In the genomic region with DNA sequence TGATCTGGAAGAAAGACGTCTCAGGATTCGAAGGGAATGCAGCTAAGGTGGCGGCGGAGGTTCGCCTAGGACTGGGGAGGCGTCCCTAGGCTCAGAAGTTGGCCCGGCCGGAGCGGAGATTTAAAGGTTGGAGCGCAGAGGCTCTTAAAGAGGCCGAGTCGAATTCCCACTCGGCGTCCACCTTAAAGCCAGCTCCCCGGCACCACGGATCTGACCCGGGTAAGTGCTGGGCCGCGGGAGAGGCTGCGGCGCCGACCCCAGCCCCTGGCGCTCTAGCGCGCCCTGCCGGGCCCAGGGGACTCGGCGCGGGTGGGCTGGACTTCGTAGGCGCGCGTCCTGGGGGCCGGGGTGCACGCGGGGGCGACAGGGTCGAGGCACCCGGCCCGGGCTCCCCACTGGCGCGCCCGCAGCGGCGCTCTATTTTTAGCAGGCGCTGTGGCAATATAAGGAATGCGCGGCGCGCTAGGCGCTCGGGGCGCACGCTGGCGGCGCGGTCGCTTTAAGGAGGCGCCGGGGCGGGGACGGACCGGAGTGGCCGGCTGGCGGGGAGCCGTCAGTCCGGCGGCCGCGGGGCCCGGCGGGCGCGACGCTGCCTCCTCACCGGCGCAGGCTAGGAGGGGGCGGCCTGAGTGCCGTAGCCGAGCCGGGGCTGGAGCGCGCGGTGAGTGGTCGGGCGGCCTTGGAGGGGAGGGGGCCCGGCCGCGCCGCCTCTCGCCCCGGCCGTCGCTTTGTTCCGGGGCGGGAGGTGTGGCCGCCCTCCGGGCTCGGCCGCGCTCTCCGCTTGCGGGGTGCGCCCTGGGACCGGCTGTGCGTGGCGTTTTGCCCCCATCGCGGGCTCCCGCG, we compare ENCODE assay signal across 8 cellular contexts. TPM values are rescaled to one million over a fixed set of nuclear protein-coding genes. Genes with fewer than 3 reads are reported as not detected.
DNase-seq lines count a peak whose midpoint lies in the region; ATAC-seq and TF ChIP-seq lines count a peak whose summit lies in the region.

TSS of gene MRAS (plus strand) at position 473 of the 843 bp plus-strand sequence. CDS start 24,305 bp downstream, outside the sequence.

- H3K36me3 ChIP-seq in BLaER1 (no peaks in the 10 kb centered on the region), cardiac muscle cell (no peaks in the 10 kb centered on the region), neuronal stem cell (replicated peaks in 1 of 2; ENCODE audit: control insufficient read depth in 2 of 2, insufficient read depth in 2 of 2, low read length in 2 of 2) (no peaks in the 10 kb centered on the region)

- no peaks in the 10 kb centered on the region for H3K4me1 ChIP-seq in BLaER1
- H3K4me1 ChIP-seq in cardiac muscle cell (ENCODE audit: low read depth), result peaks cover 24% of the 10 kb centered on the region
- peaks cover 0 to 5% of the 10 kb centered on the region in 2 donors for H3K4me1 ChIP-seq in neuronal stem cell (ENCODE audit: control insufficient read depth in 2 of 2, insufficient read depth in 1 of 2, low read depth in 1 of 2, low read length in 2 of 2)

- peaks cover 8% of the 10 kb centered on the region; the same call in 1 of the 2 replicates for H3K9me3 ChIP-seq in BLaER1
- no peaks in the 10 kb centered on the region for H3K9me3 ChIP-seq in cardiac muscle cell (ENCODE audit: low read depth)
- H3K9me3 ChIP-seq in neuronal stem cell (replicated peaks in 1 of 2; ENCODE audit: control insufficient read depth in 2 of 2, insufficient read depth in 1 of 2, low read depth in 1 of 2, low read length in 2 of 2), result no peaks in the 10 kb centered on the region

- peaks cover 45% of the 10 kb centered on the region for H3K27me3 ChIP-seq in BLaER1
- H3K27me3 ChIP-seq in cardiac muscle cell, result no peaks in the 10 kb centered on the region
- peaks cover 0 to 4% (median 3%) of the 10 kb centered on the region in 3 experiments for H3K27me3 ChIP-seq in neuronal stem cell (ENCODE audit: control insufficient read depth in 3 of 3, insufficient read depth in 3 of 3, low read depth in 1 of 3, low read length in 3 of 3)

- no peak within 1 kb of the TSS for H3K4ac ChIP-seq in neuronal stem cell (ENCODE audit: low read length)

- H2BK12ac ChIP-seq in neuronal stem cell (ENCODE audit: low read length), result no peak within 1 kb of the TSS

- H3K18ac ChIP-seq in neuronal stem cell (ENCODE audit: low read length), result peak within 1 kb of the TSS; percentile 95

- no peak within 1 kb of the TSS for H4K91ac ChIP-seq in neuronal stem cell (ENCODE audit: low read depth, low read length, poor library complexity)

- peak; percentile 27 for TF ChIP-seq CTCF in cardiac muscle cell (IDR thresholded peaks at IDR 0.05; ENCODE audit: low read depth, low read length)

- DNase-seq in HEK293T (ENCODE audit: extremely low spot score) (peak; percentile 69), NOMO-1 (lab: John Stamatoyannopoulos, UW; ENCODE audit: unreplicated experiment in 2 of 2) (peak; percentile 75 to 90), amniotic epithelial cell (ENCODE audit: low read depth) (peak; percentile 75), cardiac muscle cell (ENCODE audit: low read depth in 1 of 2, low spot score in 1 of 2) (peak; percentile 90 to 97), neuronal stem cell (ENCODE audit: low spot score) (peak; percentile 76)

- H3K27ac ChIP-seq in BLaER1 (peak within 1 kb of the TSS; percentile 57; the same call in 1 of the 2 replicates), cardiac muscle cell (peak within 1 kb of the TSS; percentile 98), neuronal stem cell (replicated peaks; ENCODE audit: low read length) (peak within 1 kb of the TSS; percentile 71)

- CTCF ChIA-PET in HEK293T (lab: Yijun Ruan, JAX), result interaction anchor here (0.5 to 1.4 kb wide), 4 partner anchors 52 to 174 kb away, joined by 3 read pairs; partner anchors contain the start of gene DBR1

- peak within 1 kb of the TSS; percentile 45 for H2BK15ac ChIP-seq in neuronal stem cell (ENCODE audit: low read length)

- no peaks in the 10 kb centered on the region for H4K20me1 ChIP-seq in BLaER1

- H2AFZ ChIP-seq in neuronal stem cell (ENCODE audit: low read length), result peak within 1 kb of the TSS; percentile 100

- peak within 1 kb of the TSS; percentile 4 for H3K14ac ChIP-seq in neuronal stem cell (ENCODE audit: low read length)

- no peak within 1 kb of the TSS for H4K8ac ChIP-seq in neuronal stem cell (ENCODE audit: low read depth, low read length)

- H3K23ac ChIP-seq in neuronal stem cell (ENCODE audit: low read depth, low read length, poor library complexity), result peak within 1 kb of the TSS; percentile 61

- H3K4me3 ChIP-seq in BLaER1, result peak within 1 kb of the TSS; percentile 75
- peak within 1 kb of the TSS; percentile 75 for H3K4me3 ChIP-seq in cardiac muscle cell
- H3K4me3 ChIP-seq in neuronal stem cell (ENCODE audit: low read length in 2 of 2), result peak within 1 kb of the TSS; percentile 77 to 79

- H2AK5ac ChIP-seq in neuronal stem cell (ENCODE audit: low read depth, low read length), result peak within 1 kb of the TSS; percentile 32

- H2BK5ac ChIP-seq in neuronal stem cell (ENCODE audit: low read length), result no peak within 1 kb of the TSS

- H3K9ac ChIP-seq in BLaER1, result peak within 1 kb of the TSS; percentile 72
- H3K9ac ChIP-seq in neuronal stem cell (ENCODE audit: low read depth, low read length, poor library complexity), result peak within 1 kb of the TSS; percentile 87

- ATAC-seq in HG03135 (IDR thresholded peaks at IDR 0.05; ENCODE audit: unreplicated experiment) (no peak), HG03045 (IDR thresholded peaks at IDR 0.05; ENCODE audit: unreplicated experiment) (no peak)

- H2BK120ac ChIP-seq in neuronal stem cell (ENCODE audit: low read depth, low read length), result no peak within 1 kb of the TSS

- no peaks in the 10 kb centered on the region for H3K79me1 ChIP-seq in neuronal stem cell (ENCODE audit: low read depth, low read length)

- peak within 1 kb of the TSS; percentile 86 for H3K4me2 ChIP-seq in BLaER1
- H3K4me2 ChIP-seq in neuronal stem cell (ENCODE audit: insufficient read depth, low read length, poor library complexity, severe bottlenecking), result peak within 1 kb of the TSS; percentile 73

- no CpG with 5 or more reads among the region's 111 CpGs for WGBS in neuronal stem cell (ENCODE audit: extremely low coverage in 2 of 2, insufficient read length in 2 of 2, insufficient replicate concordance in 1 of 2), 2 donors

- POLR2A ChIA-PET in HEK293T (lab: Yijun Ruan, JAX), result no interaction called here

TF ChIP-seq in HEK293T, 16 proteins besides CTCF, POLR2A, EP300 and RAD21:
- no peak for TF ChIP-seq FOXK2 (IDR thresholded peaks at IDR 0.05)
- peak; percentile 39; the same call in 1 of the 2 replicates for TF ChIP-seq FOXM1 (IDR thresholded peaks at IDR 0.05; ENCODE audit: borderline replicate concordance)

RNA-seq across cellular contexts. Expression of gene MRAS, which starts in this region (rescaled TPM):
- 68.6 and 92.6 TPM in 2 replicates for total RNA-seq in cardiac muscle cell
- polyA plus RNA-seq in cardiac muscle cell, result 66.5 and 105 TPM in 2 replicates
- polyA plus RNA-seq in neuronal stem cell (2013, experiment 1 of 2), result 16.3 TPM
- 16.1 TPM for polyA plus RNA-seq in neuronal stem cell (2013, experiment 2 of 2)
